22 cellular contexts compared by ENCODE assay signal in the genomic region with DNA sequence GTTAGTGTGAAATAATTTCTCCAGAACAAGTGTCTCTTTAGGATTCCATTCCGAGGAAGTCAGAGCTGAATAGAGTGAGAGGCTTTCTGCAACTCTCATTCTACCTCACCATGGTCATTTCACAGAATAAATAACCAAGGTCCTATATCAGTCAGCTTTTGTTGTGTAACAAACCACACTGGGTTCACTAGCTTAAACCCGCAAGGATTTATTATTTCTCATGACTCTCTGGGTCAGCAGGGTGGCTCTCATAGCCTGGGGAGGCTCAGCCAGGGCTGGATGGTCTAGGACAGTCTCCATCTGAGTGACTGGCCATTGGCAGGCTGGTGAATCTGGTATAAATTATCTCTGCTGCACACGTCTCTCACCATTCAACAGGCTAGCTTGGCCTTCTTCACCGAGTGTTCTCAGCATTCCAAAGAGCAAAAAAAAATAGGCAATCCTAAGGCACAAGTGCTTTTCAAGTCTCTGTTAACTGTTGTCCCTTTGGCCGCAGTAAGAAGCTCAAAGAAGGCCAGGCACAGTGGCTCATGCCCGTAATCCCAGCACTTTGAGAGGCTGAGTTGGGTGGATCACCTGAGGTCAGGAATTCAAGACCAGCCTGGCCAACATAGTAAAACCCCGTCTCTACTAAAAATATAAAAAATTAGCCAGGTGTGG. TPM values are rescaled to one million over a fixed set of nuclear protein-coding genes. Genes with fewer than 3 reads are reported as not detected.
DNase-seq lines count a peak whose midpoint lies in the region; ATAC-seq and TF ChIP-seq lines count a peak whose summit lies in the region.
"Had no signal": no experiment of that assay in that cellular context is flagged by ENCODE, and none has a peak within 500 bp of the region (broad histone marks: within the 10 kb centered on the region; RNA-seq: fewer than 3 reads in every experiment).

No MANE protein-coding gene starts in this region.

- TF ChIP-seq CTCF in body of pancreas (IDR thresholded peaks at IDR 0.05) (no peak), foreskin keratinocyte (conservative IDR thresholded peaks at IDR 0.05) (no peak)

- peak overlapping the region; percentile 39 to 78 (median 72) for H3K27ac ChIP-seq in body of pancreas
- H3K27ac ChIP-seq in foreskin keratinocyte = no peak overlapping the region
- H3K27ac ChIP-seq: colonic mucosa, uterus had no signal

- H3K36me3 ChIP-seq in body of pancreas (replicated peaks in 1 of 2; ENCODE audit: insufficient read depth in 1 of 2, low read depth in 2 of 2) = no peaks in the 10 kb centered on the region
- H3K36me3 ChIP-seq: colonic mucosa, uterus had no signal

- no peaks in the 10 kb centered on the region for H3K9me3 ChIP-seq in body of pancreas
- H3K9me3 ChIP-seq: colonic mucosa, uterus had no signal

- in situ Hi-C loops in KBM-7 (cut with MboI; ENCODE audit: low pct_unique_long_range_greater_than_20kb, low sequenced_read_pairs) = no loop called here

- peak; percentile 28 for DNase-seq in AG20443 (ENCODE audit: low spot score)
- no peak for DNase-seq in body of pancreas
- DNase-seq in renal cortical epithelial cell (ENCODE audit: low read depth) = peak; percentile 26
- no peak for DNase-seq in EL
- DNase-seq in foreskin keratinocyte = no peak
- DNase-seq in NK-92 (lab: John Stamatoyannopoulos, UW; ENCODE audit: unreplicated experiment) = no peak
- DNase-seq in KBM-7 = no peak
- DNase-seq: activated CD8-positive, alpha-beta memory T cell treated with anti-CD3 and anti-CD28 coated beads, Interleukin-2, amount 10 ng/mL, durations not matched to agents 7 days and 5 days; activated T-cell treated with anti-CD3 and anti-CD28 coated beads, Interleukin-2, amount 50 U/mL, for 72 hours; colonic mucosa; DMS 273 treated with DMSO at 0.1 percent for 48 hours; effector CD4-positive, alpha-beta T cell; hypothalamus; Kasumi-1; NCI-H510A treated with DMSO at 0.1 percent for 48 hours; stimulated activated naive B cell treated with anti-CD40 and anti-IgM and Interleukin-4, amounts not matched to agents 10 μg/mL and 1 μg/mL and 100 μg/mL, for 72 hours; T-cell; uterus had no signal

- H3K4me3 ChIP-seq in body of pancreas = no peak overlapping the region
- H3K4me3 ChIP-seq: colonic mucosa, uterus had no signal

- H3K4me1 ChIP-seq in body of pancreas (peaks cover 43% of the 10 kb centered on the region), foreskin keratinocyte (no peaks in the 10 kb centered on the region)
- H3K4me1 ChIP-seq: colonic mucosa, uterus had no signal

- WGBS in body of pancreas, 2 donors = 67 to 74% methylated on average over 7 of the region's 7 CpGs

- intact Hi-C loops in body of pancreas (cut with DNase I) = loop anchor here (5.0 kb wide), 1 partner anchor 143 kb away; no protein-coding TSS in a partner anchor

- TF ChIP-seq POLR2A in body of pancreas (IDR thresholded peaks at IDR 0.05) = no peak

- ATAC-seq in GM21619 (IDR thresholded peaks at IDR 0.05; ENCODE audit: unreplicated experiment) = peak; percentile 49
- ATAC-seq in body of pancreas = no peak
- ATAC-seq in foreskin keratinocyte = no peak
- ATAC-seq: activated CD8-positive, alpha-beta memory T cell treated with anti-CD3 and anti-CD28 coated beads, Interleukin-2, amount 10 ng/mL, durations not matched to agents 7 days and 5 days; activated T-cell treated with anti-CD3 and anti-CD28 coated beads, Interleukin-2, amount 50 U/mL, for 72 hours; stimulated activated naive B cell treated with anti-CD40 and anti-IgM and Interleukin-4, amounts not matched to agents 10 μg/mL and 1 μg/mL and 100 μg/mL, for 72 hours; T-cell; WTC11 had no signal

- H3K27me3 ChIP-seq in body of pancreas = no peaks in the 10 kb centered on the region
- H3K27me3 ChIP-seq in foreskin keratinocyte = no peaks in the 10 kb centered on the region
- H3K27me3 ChIP-seq: colonic mucosa, uterus had no signal

RNA-seq across cellular contexts. Expression of a gene that starts 39.7 kb away (rescaled TPM):
- 1 to 10 TPM; 2.6 to 3.1 TPM for total RNA-seq in body of pancreas
- total RNA-seq in renal cortical epithelial cell = 0.99 TPM in 1 of 2 replicates, not detected in the other
- 1.1 and 2.6 TPM in 2 replicates for total RNA-seq in foreskin keratinocyte
- polyA plus RNA-seq in foreskin keratinocyte = 0.68 and 1.8 TPM in 2 replicates
- total RNA-seq: OCI-LY7 had no signal
- polyA plus RNA-seq: neural cell had no signal

Comparison
In these comparisons a context has a peak if more than half of its experiments do, and no peak if none do; other contexts are left out.
1. DNase-seq: peak in AG20443 (single experiment) and renal cortical epithelial cell (single experiment); none in body of pancreas (0 of 4), EL (single experiment), foreskin keratinocyte (0 of 2), NK-92 (single experiment) and KBM-7 (single experiment).